In the genomic region with DNA sequence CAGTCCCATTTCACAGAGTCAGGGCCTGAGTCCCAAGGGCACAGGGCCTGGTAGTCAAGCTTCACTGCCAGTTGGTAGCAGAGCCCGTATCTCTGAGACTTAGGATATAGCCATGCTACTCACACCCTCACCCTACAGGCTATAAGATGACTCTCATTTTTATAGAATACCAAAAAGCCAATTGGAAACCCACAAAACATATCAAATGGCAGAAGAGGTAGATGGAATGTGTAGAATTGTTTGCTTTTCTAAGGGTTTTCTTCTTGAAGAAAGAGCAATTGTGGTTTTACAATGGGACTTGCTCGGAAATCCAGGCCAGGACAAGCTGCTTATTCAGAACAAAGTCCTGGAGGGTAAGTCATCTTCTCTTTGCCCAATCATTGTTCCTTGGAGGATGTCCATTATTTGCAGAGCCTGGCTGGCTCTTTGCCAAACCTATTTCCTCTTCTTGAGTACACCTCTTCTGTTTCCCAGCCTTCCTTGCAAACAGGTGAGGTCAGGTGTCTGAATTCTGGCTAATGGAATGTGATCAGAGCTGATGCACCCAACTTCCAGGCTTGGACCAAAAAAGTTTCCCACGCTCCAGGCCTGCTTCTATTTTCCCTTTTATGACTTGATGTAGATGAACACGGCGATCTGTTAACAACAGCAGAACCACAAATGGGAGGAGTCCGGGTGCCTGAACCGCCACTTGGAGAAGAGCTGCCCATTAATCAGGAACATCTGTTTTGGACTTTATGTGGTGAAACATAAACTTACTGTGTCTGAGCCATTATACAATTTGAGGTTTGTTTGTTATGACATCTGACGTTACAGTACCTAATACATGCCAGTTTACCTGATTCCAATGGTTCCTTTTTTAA, we compare ENCODE assay signal across 8 cellular contexts. TPM values are rescaled to one million over a fixed set of nuclear protein-coding genes. Genes with fewer than 3 reads are reported as not detected.
A peak's percentile ranks its signal among the peaks of the same experiment; 100 is the strongest.
DNase-seq lines count a peak whose midpoint lies in the region; ATAC-seq, FAIRE-seq and TF ChIP-seq lines count a peak whose summit lies in the region.

No MANE protein-coding gene starts in this region.

- H3K27me3 Mint-ChIP-seq in activated CD8-positive, alpha-beta T cell treated with anti-CD3 and anti-CD28 coated beads, Interleukin-2, amount 10 ng/mL, durations not matched to agents 7 days and 5 days (ENCODE audit: low read depth), result peaks cover 18% of the 10 kb centered on the region

- H2AFZ ChIP-seq in OCI-LY3 (ENCODE audit: low read depth, low read length), result no peak overlapping the region

- intact Hi-C loops in esophagus muscularis mucosa (cut with DNase I), result no loop called here

- peak overlapping the region; percentile 68 for H3K27ac Mint-ChIP-seq in stimulated activated effector memory CD8-positive, alpha-beta T cell treated with anti-CD3 and anti-CD28 coated beads, Interleukin-12 subunit alpha, Interleukin-12 subunit beta, amount 100 ng/mL, for 72 hours
- H3K27ac Mint-ChIP-seq in activated CD8-positive, alpha-beta T cell treated with anti-CD3 and anti-CD28 coated beads, Interleukin-2, amount 10 ng/mL, durations not matched to agents 7 days and 5 days, result no peak overlapping the region

- peak; percentile 40 for FAIRE-seq in GM12891 (lab: Jason Lieb, UNC)

- TF ChIP-seq POLR2A in GM12891 (IDR thresholded peaks at IDR 0.05; ENCODE audit: low read depth, low read length) (no peak), esophagus muscularis mucosa (IDR thresholded peaks at IDR 0.05; ENCODE audit: low read depth) (no peak)

- CTCF ChIA-PET in activated CD8-positive, alpha-beta T cell treated with anti-CD3 and anti-CD28 coated beads, Interleukin-2, amount 10 ng/mL, durations not matched to agents 7 days and 5 days (lab: Charles Lee), result interaction anchor here (1.7 kb wide), 1 partner anchor 41 kb away, joined by 4 read pairs; no protein-coding TSS in a partner anchor

- WGBS in esophagus muscularis mucosa, result 51% methylated on average over 8 of the region's 8 CpGs

- peaks cover 34% of the 10 kb centered on the region for H3K4me1 Mint-ChIP-seq in stimulated activated effector memory CD8-positive, alpha-beta T cell treated with anti-CD3 and anti-CD28 coated beads, Interleukin-12 subunit alpha, Interleukin-12 subunit beta, amount 100 ng/mL, for 72 hours
- peaks cover 7% of the 10 kb centered on the region for H3K4me1 Mint-ChIP-seq in activated CD8-positive, alpha-beta T cell treated with anti-CD3 and anti-CD28 coated beads, Interleukin-2, amount 10 ng/mL, durations not matched to agents 7 days and 5 days (ENCODE audit: low read depth)

- H3K4me3 Mint-ChIP-seq in stimulated activated effector memory CD8-positive, alpha-beta T cell treated with anti-CD3 and anti-CD28 coated beads, Interleukin-12 subunit alpha, Interleukin-12 subunit beta, amount 100 ng/mL, for 72 hours, result peak overlapping the region; percentile 11
- H3K4me3 Mint-ChIP-seq in activated CD8-positive, alpha-beta T cell treated with anti-CD3 and anti-CD28 coated beads, Interleukin-2, amount 10 ng/mL, durations not matched to agents 7 days and 5 days, result no peak overlapping the region

- H3K27ac ChIP-seq in OCI-LY3 (ENCODE audit: low read length) (peak overlapping the region; percentile 15; the same call in 1 of the 2 replicates), esophagus muscularis mucosa (replicated peaks in 1 of 4) (no peak overlapping the region), caudate nucleus (ENCODE audit: low read depth, low read length) (no peak overlapping the region)

- H3K9me3 ChIP-seq in OCI-LY3 (ENCODE audit: insufficient read depth, low read length), result peaks cover 7% of the 10 kb centered on the region
- H3K9me3 ChIP-seq in esophagus muscularis mucosa, result peaks cover 0 to 5% (median 0%) of the 10 kb centered on the region in 4 donors

- H3K4me3 ChIP-seq in OCI-LY3 (ENCODE audit: low read length) (peak overlapping the region; percentile 30; the same call in 1 of the 2 replicates), esophagus muscularis mucosa (no peak overlapping the region)

- H3K9ac ChIP-seq in OCI-LY3 (ENCODE audit: low read length), result no peak overlapping the region

- H3K9me3 Mint-ChIP-seq in stimulated activated effector memory CD8-positive, alpha-beta T cell treated with anti-CD3 and anti-CD28 coated beads, Interleukin-12 subunit alpha, Interleukin-12 subunit beta, amount 100 ng/mL, for 72 hours, result no peaks in the 10 kb centered on the region
- no peaks in the 10 kb centered on the region for H3K9me3 Mint-ChIP-seq in activated CD8-positive, alpha-beta T cell treated with anti-CD3 and anti-CD28 coated beads, Interleukin-2, amount 10 ng/mL, durations not matched to agents 7 days and 5 days (ENCODE audit: insufficient read depth)

- H3K36me3 ChIP-seq in OCI-LY3 (replicated peaks; ENCODE audit: low read depth, low read length) (no peaks in the 10 kb centered on the region), esophagus muscularis mucosa (no peaks in the 10 kb centered on the region)

- POLR2A ChIA-PET in activated CD8-positive, alpha-beta T cell treated with anti-CD3 and anti-CD28 coated beads, Interleukin-2, amount 10 ng/mL, durations not matched to agents 7 days and 5 days (lab: Charles Lee), result interaction anchor here (0.6 kb wide), 1 partner anchor 81 kb away, joined by 3 read pairs; no protein-coding TSS in a partner anchor

- no peak for DNase-seq in GM12891 (ENCODE audit: insufficient read length, low spot score)
- DNase-seq in esophagus muscularis mucosa (ENCODE audit: extremely low spot score), result peak; percentile 79
- no peak for DNase-seq in stimulated activated effector memory CD8-positive, alpha-beta T cell treated with anti-CD3 and anti-CD28 coated beads, Interleukin-12 subunit alpha, Interleukin-12 subunit beta, amount 100 ng/mL, for 72 hours (ENCODE audit: low spot score in 2 of 2)
- no peak for DNase-seq in SHP77 treated with DMSO at 0.1 percent for 48 hours (lab: John Stamatoyannopoulos, UW)
- DNase-seq in activated CD8-positive, alpha-beta T cell treated with anti-CD3 and anti-CD28 coated beads, Interleukin-2, amount 10 ng/mL, durations not matched to agents 7 days and 5 days, result no peak
- DNase-seq in NCI-H1694 (lab: John Stamatoyannopoulos, UW), result no peak
- DNase-seq in caudate nucleus (lab: John Stamatoyannopoulos, UW), result no peak

- no peaks in the 10 kb centered on the region for H3K79me2 ChIP-seq in OCI-LY3 (ENCODE audit: low read length)

- peaks cover 18% of the 10 kb centered on the region for H3K27me3 ChIP-seq in OCI-LY3 (ENCODE audit: low read depth, low read length)
- no peaks in the 10 kb centered on the region for H3K27me3 ChIP-seq in esophagus muscularis mucosa

- H3K36me3 Mint-ChIP-seq in stimulated activated effector memory CD8-positive, alpha-beta T cell treated with anti-CD3 and anti-CD28 coated beads, Interleukin-12 subunit alpha, Interleukin-12 subunit beta, amount 100 ng/mL, for 72 hours, result no peaks in the 10 kb centered on the region
- no peaks in the 10 kb centered on the region for H3K36me3 Mint-ChIP-seq in activated CD8-positive, alpha-beta T cell treated with anti-CD3 and anti-CD28 coated beads, Interleukin-2, amount 10 ng/mL, durations not matched to agents 7 days and 5 days (ENCODE audit: low read depth)

- no peak for ATAC-seq in stimulated activated effector memory CD8-positive, alpha-beta T cell treated with anti-CD3 and anti-CD28 coated beads, Interleukin-12 subunit alpha, Interleukin-12 subunit beta, amount 100 ng/mL, for 72 hours
- no peak for ATAC-seq in activated CD8-positive, alpha-beta T cell treated with anti-CD3 and anti-CD28 coated beads, Interleukin-2, amount 10 ng/mL, durations not matched to agents 7 days and 5 days

- H3K4me1 ChIP-seq in OCI-LY3 (ENCODE audit: low read length) (peaks cover 45% of the 10 kb centered on the region), esophagus muscularis mucosa (peaks cover 0 to 3% (median 0%) of the 10 kb centered on the region in 4 donors)

- TF ChIP-seq EP300 in esophagus muscularis mucosa (IDR thresholded peaks at IDR 0.05), result no peak

- H4K20me1 ChIP-seq in OCI-LY3 (ENCODE audit: insufficient read depth, low read length), result no peaks in the 10 kb centered on the region

- TF ChIP-seq CTCF in OCI-LY3 (IDR thresholded peaks at IDR 0.05; ENCODE audit: low read depth, low read length), result no peak
- TF ChIP-seq CTCF in esophagus muscularis mucosa (IDR thresholded peaks at IDR 0.05), result no peak

- peak overlapping the region; percentile 64 for H3K4me2 ChIP-seq in OCI-LY3 (ENCODE audit: low read length)

TF ChIP-seq in GM12891, 5 proteins besides CTCF, POLR2A, EP300 and RAD21:
- TF ChIP-seq PAX5 (IDR thresholded peaks at IDR 0.05; ENCODE audit: insufficient read depth, low read length, severe bottlenecking) (no peak), SPI1 (IDR thresholded peaks at IDR 0.05; ENCODE audit: low read depth, low read length) (no peak), POU2F2 (IDR thresholded peaks at IDR 0.05; ENCODE audit: low read depth, low read length) (no peak), POLR2AphosphoS5 (IDR thresholded peaks at IDR 0.05; ENCODE audit: low read depth, low read length) (no peak), TAF1 (IDR thresholded peaks at IDR 0.05; ENCODE audit: low read depth, low read length) (no peak)

RNA-seq across cellular contexts. Expression of a gene that starts 16.9 kb away (rescaled TPM):
- 734 TPM for polyA plus RNA-seq in GM12891 (2012; ENCODE audit: low read depth, missing spikeins)
- total RNA-seq in esophagus muscularis mucosa, result not detected
- total RNA-seq in activated CD8-positive, alpha-beta T cell treated with anti-CD3 and anti-CD28 coated beads, Interleukin-2, amount 10 ng/mL, durations not matched to agents 7 days and 5 days, result under 1 TPM; 0.97 to 0.99 TPM

RNA-seq across cellular contexts. Expression of a gene that starts 30.6 kb away (rescaled TPM):
- polyA plus RNA-seq in GM12891 (2012; ENCODE audit: low read depth, missing spikeins), result 0.74 TPM
- total RNA-seq in esophagus muscularis mucosa, result 10 to 100 TPM; 26.8 to 40.4 (median 29.9) TPM
- not detected for total RNA-seq in activated CD8-positive, alpha-beta T cell treated with anti-CD3 and anti-CD28 coated beads, Interleukin-2, amount 10 ng/mL, durations not matched to agents 7 days and 5 days

RNA-seq across cellular contexts. Expression of a gene that starts 57.2 kb away (rescaled TPM):
- 0.89 TPM for polyA plus RNA-seq in GM12891 (2012; ENCODE audit: low read depth, missing spikeins)
- 10 to 100 TPM in 1 of 4 donors, 1 to 10 TPM in 3; 3.6 to 10.7 (median 6.4) TPM for total RNA-seq in esophagus muscularis mucosa
- total RNA-seq in activated CD8-positive, alpha-beta T cell treated with anti-CD3 and anti-CD28 coated beads, Interleukin-2, amount 10 ng/mL, durations not matched to agents 7 days and 5 days, result under 1 TPM; 0.18 to 0.37 TPM

Comparison
In these comparisons a context has a peak if more than half of its experiments do, and no peak if none do; other contexts are left out.
1. RNA of a gene that starts 30.6 kb away (total RNA-seq): 26.8 to 40.4 TPM in esophagus muscularis mucosa; not detected in activated CD8-positive, alpha-beta T cell treated with anti-CD3 and anti-CD28 coated beads, Interleukin-2, amount 10 ng/mL, durations not matched to agents 7 days and 5 days; every median in the first group is over 10 times any median in the second.